1 cellular context compared by ENCODE assay signal in the genomic region with DNA sequence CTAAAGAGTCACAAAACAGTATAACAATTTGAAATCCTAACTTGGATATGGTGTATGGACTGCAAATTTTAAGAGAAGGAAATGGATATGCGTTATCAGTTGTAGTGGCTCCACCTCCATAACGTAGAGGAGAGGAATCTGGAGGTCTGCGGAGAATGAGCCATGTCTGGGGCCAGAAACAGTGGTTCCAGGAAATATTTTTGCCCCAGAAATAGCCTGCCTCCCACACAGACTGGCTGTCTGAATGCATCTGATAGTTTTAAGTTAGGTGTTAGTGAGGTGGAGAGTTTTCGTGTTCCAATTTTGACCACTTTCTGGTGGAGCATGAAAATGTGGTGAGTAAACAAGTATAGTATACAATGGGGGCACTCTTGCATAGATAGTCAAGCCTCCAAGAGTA.
TF ChIP-seq lines count a peak whose summit lies in the region.

No MANE protein-coding gene starts in this region.

TF ChIP-seq in K562, 482 proteins besides CTCF, POLR2A, EP300 and RAD21 (continued from another document and continues in another):
- TF ChIP-seq ZNF146 (CRISPR knock-in tag; IDR thresholded peaks at IDR 0.05; ENCODE audit: unreplicated experiment) (no peak), PHB2 (IDR thresholded peaks at IDR 0.05; ENCODE audit: low read depth) (no peak), NBN (IDR thresholded peaks at IDR 0.05; ENCODE audit: low read depth) (peak; percentile 40; the same call in 1 of the 2 replicates), FOXA1 (IDR thresholded peaks at IDR 0.05; ENCODE audit: borderline replicate concordance) (no peak), SLC30A9 (CRISPR knock-in tag; IDR thresholded peaks at IDR 0.05) (no peak), ZNF324 (CRISPR knock-in tag; IDR thresholded peaks at IDR 0.05) (no peak), SMAD4 (CRISPR knock-in tag; conservative IDR thresholded peaks at IDR 0.05) (peak; percentile 98), SETDB1 (IDR thresholded peaks at IDR 0.05; ENCODE audit: low read length) (no peak), L3MBTL2 (IDR thresholded peaks at IDR 0.05) (no peak), ZSCAN32 (CRISPR knock-in tag; IDR thresholded peaks at IDR 0.05) (no peak), ZNF644 (tag; IDR thresholded peaks at IDR 0.05; ENCODE audit: low read depth) (no peak), NEUROD1 (IDR thresholded peaks at IDR 0.05; ENCODE audit: borderline replicate concordance, low read depth, low read length, partially characterized antibody) (peak; percentile 50), MECOM (CRISPR knock-in tag; IDR thresholded peaks at IDR 0.05) (no peak), PRPF4 (IDR thresholded peaks at IDR 0.05; ENCODE audit: insufficient read depth, low read depth, low read length, poor library complexity, severe bottlenecking) (no peak), NFIX (CRISPR knock-in tag; IDR thresholded peaks at IDR 0.05; ENCODE audit: low read depth) (no peak), BRD4 (IDR thresholded peaks at IDR 0.05) (no peak), CEBPB (tag; IDR thresholded peaks at IDR 0.05) (no peak)
- TF ChIP-seq, protein P1, sequence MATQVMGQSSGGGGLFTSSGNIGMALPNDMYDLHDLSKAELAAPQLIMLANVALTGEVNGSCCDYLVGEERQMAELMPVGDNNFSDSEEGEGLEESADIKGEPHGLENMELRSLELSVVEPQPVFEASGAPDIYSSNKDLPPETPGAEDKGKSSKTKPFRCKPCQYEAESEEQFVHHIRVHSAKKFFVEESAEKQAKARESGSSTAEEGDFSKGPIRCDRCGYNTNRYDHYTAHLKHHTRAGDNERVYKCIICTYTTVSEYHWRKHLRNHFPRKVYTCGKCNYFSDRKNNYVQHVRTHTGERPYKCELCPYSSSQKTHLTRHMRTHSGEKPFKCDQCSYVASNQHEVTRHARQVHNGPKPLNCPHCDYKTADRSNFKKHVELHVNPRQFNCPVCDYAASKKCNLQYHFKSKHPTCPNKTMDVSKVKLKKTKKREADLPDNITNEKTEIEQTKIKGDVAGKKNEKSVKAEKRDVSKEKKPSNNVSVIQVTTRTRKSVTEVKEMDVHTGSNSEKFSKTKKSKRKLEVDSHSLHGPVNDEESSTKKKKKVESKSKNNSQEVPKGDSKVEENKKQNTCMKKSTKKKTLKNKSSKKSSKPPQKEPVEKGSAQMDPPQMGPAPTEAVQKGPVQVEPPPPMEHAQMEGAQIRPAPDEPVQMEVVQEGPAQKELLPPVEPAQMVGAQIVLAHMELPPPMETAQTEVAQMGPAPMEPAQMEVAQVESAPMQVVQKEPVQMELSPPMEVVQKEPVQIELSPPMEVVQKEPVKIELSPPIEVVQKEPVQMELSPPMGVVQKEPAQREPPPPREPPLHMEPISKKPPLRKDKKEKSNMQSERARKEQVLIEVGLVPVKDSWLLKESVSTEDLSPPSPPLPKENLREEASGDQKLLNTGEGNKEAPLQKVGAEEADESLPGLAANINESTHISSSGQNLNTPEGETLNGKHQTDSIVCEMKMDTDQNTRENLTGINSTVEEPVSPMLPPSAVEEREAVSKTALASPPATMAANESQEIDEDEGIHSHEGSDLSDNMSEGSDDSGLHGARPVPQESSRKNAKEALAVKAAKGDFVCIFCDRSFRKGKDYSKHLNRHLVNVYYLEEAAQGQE (CRISPR knock-in tag; IDR thresholded peaks at IDR 0.05; ENCODE audit: low read depth): no peak
- TF ChIP-seq, protein P2, sequence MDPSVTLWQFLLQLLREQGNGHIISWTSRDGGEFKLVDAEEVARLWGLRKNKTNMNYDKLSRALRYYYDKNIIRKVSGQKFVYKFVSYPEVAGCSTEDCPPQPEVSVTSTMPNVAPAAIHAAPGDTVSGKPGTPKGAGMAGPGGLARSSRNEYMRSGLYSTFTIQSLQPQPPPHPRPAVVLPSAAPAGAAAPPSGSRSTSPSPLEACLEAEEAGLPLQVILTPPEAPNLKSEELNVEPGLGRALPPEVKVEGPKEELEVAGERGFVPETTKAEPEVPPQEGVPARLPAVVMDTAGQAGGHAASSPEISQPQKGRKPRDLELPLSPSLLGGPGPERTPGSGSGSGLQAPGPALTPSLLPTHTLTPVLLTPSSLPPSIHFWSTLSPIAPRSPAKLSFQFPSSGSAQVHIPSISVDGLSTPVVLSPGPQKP (CRISPR knock-in tag; IDR thresholded peaks at IDR 0.05): no peak
- TF ChIP-seq, protein P3, sequence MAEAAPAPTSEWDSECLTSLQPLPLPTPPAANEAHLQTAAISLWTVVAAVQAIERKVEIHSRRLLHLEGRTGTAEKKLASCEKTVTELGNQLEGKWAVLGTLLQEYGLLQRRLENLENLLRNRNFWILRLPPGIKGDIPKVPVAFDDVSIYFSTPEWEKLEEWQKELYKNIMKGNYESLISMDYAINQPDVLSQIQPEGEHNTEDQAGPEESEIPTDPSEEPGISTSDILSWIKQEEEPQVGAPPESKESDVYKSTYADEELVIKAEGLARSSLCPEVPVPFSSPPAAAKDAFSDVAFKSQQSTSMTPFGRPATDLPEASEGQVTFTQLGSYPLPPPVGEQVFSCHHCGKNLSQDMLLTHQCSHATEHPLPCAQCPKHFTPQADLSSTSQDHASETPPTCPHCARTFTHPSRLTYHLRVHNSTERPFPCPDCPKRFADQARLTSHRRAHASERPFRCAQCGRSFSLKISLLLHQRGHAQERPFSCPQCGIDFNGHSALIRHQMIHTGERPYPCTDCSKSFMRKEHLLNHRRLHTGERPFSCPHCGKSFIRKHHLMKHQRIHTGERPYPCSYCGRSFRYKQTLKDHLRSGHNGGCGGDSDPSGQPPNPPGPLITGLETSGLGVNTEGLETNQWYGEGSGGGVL (CRISPR knock-in tag; IDR thresholded peaks at IDR 0.05): no peak
- TF ChIP-seq, protein P4, sequence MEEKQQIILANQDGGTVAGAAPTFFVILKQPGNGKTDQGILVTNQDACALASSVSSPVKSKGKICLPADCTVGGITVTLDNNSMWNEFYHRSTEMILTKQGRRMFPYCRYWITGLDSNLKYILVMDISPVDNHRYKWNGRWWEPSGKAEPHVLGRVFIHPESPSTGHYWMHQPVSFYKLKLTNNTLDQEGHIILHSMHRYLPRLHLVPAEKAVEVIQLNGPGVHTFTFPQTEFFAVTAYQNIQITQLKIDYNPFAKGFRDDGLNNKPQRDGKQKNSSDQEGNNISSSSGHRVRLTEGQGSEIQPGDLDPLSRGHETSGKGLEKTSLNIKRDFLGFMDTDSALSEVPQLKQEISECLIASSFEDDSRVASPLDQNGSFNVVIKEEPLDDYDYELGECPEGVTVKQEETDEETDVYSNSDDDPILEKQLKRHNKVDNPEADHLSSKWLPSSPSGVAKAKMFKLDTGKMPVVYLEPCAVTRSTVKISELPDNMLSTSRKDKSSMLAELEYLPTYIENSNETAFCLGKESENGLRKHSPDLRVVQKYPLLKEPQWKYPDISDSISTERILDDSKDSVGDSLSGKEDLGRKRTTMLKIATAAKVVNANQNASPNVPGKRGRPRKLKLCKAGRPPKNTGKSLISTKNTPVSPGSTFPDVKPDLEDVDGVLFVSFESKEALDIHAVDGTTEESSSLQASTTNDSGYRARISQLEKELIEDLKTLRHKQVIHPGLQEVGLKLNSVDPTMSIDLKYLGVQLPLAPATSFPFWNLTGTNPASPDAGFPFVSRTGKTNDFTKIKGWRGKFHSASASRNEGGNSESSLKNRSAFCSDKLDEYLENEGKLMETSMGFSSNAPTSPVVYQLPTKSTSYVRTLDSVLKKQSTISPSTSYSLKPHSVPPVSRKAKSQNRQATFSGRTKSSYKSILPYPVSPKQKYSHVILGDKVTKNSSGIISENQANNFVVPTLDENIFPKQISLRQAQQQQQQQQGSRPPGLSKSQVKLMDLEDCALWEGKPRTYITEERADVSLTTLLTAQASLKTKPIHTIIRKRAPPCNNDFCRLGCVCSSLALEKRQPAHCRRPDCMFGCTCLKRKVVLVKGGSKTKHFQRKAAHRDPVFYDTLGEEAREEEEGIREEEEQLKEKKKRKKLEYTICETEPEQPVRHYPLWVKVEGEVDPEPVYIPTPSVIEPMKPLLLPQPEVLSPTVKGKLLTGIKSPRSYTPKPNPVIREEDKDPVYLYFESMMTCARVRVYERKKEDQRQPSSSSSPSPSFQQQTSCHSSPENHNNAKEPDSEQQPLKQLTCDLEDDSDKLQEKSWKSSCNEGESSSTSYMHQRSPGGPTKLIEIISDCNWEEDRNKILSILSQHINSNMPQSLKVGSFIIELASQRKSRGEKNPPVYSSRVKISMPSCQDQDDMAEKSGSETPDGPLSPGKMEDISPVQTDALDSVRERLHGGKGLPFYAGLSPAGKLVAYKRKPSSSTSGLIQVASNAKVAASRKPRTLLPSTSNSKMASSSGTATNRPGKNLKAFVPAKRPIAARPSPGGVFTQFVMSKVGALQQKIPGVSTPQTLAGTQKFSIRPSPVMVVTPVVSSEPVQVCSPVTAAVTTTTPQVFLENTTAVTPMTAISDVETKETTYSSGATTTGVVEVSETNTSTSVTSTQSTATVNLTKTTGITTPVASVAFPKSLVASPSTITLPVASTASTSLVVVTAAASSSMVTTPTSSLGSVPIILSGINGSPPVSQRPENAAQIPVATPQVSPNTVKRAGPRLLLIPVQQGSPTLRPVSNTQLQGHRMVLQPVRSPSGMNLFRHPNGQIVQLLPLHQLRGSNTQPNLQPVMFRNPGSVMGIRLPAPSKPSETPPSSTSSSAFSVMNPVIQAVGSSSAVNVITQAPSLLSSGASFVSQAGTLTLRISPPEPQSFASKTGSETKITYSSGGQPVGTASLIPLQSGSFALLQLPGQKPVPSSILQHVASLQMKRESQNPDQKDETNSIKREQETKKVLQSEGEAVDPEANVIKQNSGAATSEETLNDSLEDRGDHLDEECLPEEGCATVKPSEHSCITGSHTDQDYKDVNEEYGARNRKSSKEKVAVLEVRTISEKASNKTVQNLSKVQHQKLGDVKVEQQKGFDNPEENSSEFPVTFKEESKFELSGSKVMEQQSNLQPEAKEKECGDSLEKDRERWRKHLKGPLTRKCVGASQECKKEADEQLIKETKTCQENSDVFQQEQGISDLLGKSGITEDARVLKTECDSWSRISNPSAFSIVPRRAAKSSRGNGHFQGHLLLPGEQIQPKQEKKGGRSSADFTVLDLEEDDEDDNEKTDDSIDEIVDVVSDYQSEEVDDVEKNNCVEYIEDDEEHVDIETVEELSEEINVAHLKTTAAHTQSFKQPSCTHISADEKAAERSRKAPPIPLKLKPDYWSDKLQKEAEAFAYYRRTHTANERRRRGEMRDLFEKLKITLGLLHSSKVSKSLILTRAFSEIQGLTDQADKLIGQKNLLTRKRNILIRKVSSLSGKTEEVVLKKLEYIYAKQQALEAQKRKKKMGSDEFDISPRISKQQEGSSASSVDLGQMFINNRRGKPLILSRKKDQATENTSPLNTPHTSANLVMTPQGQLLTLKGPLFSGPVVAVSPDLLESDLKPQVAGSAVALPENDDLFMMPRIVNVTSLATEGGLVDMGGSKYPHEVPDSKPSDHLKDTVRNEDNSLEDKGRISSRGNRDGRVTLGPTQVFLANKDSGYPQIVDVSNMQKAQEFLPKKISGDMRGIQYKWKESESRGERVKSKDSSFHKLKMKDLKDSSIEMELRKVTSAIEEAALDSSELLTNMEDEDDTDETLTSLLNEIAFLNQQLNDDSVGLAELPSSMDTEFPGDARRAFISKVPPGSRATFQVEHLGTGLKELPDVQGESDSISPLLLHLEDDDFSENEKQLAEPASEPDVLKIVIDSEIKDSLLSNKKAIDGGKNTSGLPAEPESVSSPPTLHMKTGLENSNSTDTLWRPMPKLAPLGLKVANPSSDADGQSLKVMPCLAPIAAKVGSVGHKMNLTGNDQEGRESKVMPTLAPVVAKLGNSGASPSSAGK (IDR thresholded peaks at IDR 0.05): no peak
- TF ChIP-seq, protein P5, sequence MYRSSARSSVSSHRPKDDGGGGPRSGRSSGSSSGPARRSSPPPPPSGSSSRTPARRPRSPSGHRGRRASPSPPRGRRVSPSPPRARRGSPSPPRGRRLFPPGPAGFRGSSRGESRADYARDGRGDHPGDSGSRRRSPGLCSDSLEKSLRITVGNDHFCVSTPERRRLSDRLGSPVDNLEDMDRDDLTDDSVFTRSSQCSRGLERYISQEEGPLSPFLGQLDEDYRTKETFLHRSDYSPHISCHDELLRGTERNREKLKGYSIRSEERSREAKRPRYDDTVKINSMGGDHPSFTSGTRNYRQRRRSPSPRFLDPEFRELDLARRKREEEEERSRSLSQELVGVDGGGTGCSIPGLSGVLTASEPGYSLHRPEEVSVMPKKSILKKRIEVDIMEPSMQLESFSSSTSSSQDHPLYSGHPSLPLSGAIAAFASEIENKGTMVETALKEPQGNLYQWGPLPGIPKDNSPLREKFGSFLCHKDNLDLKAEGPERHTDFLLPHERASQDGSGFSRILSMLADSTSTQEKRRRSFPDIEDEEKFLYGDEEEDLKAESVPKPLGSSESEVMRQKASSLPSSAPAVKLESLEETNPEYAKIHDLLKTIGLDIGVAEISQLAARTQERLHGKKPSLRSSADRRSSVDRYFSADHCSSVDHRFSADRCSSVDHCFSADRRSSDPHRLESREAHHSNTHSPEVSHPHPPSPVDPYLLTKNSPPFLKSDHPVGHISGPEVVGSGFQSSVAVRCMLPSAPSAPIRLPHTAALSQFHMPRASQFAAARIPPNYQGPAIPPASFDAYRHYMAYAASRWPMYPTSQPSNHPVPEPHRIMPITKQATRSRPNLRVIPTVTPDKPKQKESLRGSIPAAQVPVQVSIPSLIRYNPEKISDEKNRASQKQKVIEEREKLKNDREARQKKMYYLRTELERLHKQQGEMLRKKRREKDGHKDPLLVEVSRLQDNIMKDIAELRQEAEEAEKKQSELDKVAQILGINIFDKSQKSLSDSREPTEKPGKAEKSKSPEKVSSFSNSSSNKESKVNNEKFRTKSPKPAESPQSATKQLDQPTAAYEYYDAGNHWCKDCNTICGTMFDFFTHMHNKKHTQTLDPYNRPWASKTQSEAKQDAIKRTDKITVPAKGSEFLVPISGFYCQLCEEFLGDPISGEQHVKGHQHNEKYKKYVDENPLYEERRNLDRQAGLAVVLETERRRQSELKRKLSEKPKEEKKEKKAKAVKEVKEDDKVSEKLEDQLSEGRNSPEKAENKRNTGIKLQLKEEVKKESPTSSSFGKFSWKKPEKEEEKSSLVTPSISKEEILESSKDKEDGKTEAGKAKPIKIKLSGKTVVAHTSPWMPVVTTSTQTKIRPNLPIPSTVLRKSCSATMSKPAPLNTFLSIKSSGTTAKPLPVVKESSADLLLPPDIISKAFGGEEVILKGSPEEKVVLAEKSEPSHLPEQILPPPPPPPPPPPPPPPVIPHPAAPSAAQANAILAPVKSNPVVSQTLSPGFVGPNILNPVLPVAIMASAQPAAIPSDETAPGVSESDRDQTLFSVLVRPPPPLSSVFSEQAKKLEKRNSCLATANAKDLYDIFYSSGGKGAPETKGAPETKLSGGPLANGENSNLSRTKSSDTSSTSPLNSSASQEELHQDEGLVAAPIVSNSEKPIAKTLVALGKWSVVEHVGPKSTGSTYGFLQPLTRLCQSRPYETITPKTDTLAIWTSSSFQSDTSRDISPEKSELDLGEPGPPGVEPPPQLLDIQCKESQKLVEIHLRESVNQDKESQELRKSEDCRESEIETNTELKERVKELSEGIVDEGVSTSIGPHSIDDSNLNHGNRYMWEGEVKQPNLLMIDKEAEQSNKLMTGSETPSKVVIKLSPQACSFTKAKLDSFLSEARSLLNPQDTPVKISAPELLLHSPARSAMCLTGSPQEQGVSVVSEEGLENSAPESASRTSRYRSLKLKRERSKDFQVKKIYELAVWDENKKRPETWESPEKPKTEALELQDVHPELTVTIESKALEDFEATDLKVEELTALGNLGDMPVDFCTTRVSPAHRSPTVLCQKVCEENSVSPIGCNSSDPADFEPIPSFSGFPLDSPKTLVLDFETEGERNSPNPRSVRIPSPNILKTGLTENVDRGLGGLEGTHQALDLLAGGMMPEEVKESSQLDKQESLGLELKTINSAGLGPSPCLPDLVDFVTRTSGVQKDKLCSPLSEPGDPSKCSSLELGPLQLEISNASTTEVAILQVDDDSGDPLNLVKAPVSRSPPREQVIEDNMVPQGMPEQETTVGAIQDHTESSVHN (IDR thresholded peaks at IDR 0.05; ENCODE audit: borderline replicate concordance in 1 of 2, low read depth in 1 of 2): no peak
